In the genomic region with DNA sequence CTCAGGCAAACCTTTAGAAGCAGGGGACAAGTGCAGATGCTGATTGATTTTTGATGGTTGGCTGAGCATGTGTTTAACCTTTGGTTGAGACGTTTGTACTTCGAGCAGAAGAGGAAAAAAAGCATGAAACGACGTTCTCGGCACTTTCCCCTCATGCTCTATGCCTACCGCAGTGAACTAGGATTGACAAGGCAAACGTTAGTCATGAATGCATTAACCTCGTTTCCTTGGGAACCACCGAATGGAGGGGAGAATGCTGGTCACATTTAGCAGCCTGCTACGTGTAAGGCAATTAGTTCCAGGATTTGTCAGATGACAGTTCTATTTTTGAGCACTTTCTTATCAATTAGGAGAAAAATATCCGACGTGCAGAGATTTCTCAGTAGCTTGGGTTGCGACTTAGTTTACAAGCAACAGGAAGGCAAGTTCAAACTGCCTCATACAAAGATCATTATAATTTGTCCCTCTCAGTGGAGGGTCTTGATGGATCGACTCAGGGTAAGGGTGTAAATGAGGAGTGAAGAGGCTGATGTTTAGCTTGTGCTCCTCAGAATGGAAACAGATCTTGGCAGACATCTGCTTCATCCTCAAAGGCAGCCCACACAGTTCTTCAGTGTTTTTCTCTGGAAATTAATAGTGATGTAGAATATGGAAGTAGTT, we compare ENCODE assay signal across 21 cellular contexts. TPM values are rescaled to one million over a fixed set of nuclear protein-coding genes. Genes with fewer than 3 reads are reported as not detected.
"Had no signal": no experiment of that assay in that cellular context is flagged by ENCODE, and none has a peak within 500 bp of the region (broad histone marks: within the 10 kb centered on the region; RNA-seq: fewer than 3 reads in every experiment).

No MANE protein-coding gene starts in this region.

- H3K4me1 Mint-ChIP-seq: activated CD8-positive, alpha-beta memory T cell treated with anti-CD3 and anti-CD28 coated beads, Interleukin-2, amount 10 ng/mL, durations not matched to agents 7 days and 5 days; naive thymus-derived CD4-positive, alpha-beta T cell; T-cell had no signal

- H3K36me3 ChIP-seq: brain microvascular endothelial cell, gastrocnemius medialis, heart right ventricle, left ventricle myocardium inferior, upper lobe of left lung had no signal

- H3K27me3 ChIP-seq: brain microvascular endothelial cell, gastrocnemius medialis, upper lobe of left lung had no signal

- H3K4me3 Mint-ChIP-seq: activated CD8-positive, alpha-beta memory T cell treated with anti-CD3 and anti-CD28 coated beads, Interleukin-2, amount 10 ng/mL, durations not matched to agents 7 days and 5 days; activated naive CD8-positive, alpha-beta T cell; activated T-cell treated with anti-CD3 and anti-CD28 coated beads, Interleukin-2, amount 50 U/mL, for 4 hours; effector memory CD8-positive, alpha-beta T cell; naive thymus-derived CD4-positive, alpha-beta T cell; stimulated activated naive CD8-positive, alpha-beta T cell treated with anti-CD3 and anti-CD28 coated beads, Interleukin-15, Interleukin-2, amounts not matched to agents 100 ng/mL and 50 ng/mL, for 24 hours; T-cell had no signal

- H3K9me3 Mint-ChIP-seq: effector memory CD8-positive, alpha-beta T cell had no signal

- H3K9me3 ChIP-seq: gastrocnemius medialis had no signal

- H3K27ac Mint-ChIP-seq: activated CD8-positive, alpha-beta memory T cell treated with anti-CD3 and anti-CD28 coated beads, Interleukin-2, amount 10 ng/mL, durations not matched to agents 7 days and 5 days; activated naive CD8-positive, alpha-beta T cell; effector memory CD8-positive, alpha-beta T cell; naive thymus-derived CD4-positive, alpha-beta T cell; progenitor cell of endocrine pancreas; stimulated activated naive CD8-positive, alpha-beta T cell treated with anti-CD3 and anti-CD28 coated beads, Interleukin-15, Interleukin-2, amounts not matched to agents 100 ng/mL and 50 ng/mL, for 24 hours; T-cell had no signal

- H3K36me3 Mint-ChIP-seq: activated CD8-positive, alpha-beta memory T cell treated with anti-CD3 and anti-CD28 coated beads, Interleukin-2, amount 10 ng/mL, durations not matched to agents 7 days and 5 days; activated naive CD8-positive, alpha-beta T cell; T-cell had no signal

- FAIRE-seq: keratinocyte had no signal

- H3K4me1 ChIP-seq: gastrocnemius medialis, heart right ventricle, left ventricle myocardium inferior, upper lobe of left lung had no signal

- DNase-seq: activated CD8-positive, alpha-beta memory T cell treated with anti-CD3 and anti-CD28 coated beads, Interleukin-2, amount 10 ng/mL, durations not matched to agents 7 days and 5 days; activated gamma-delta T cell; activated T-cell treated with anti-CD3 and anti-CD28 coated beads, Interleukin-2, amount 50 U/mL, for 4 hours; amniotic stem cell; brain microvascular endothelial cell; effector memory CD8-positive, alpha-beta T cell; gastrocnemius medialis; heart right ventricle; left ventricle myocardium inferior; naive thymus-derived CD4-positive, alpha-beta T cell; occipital lobe; T-cell; T1000; upper lobe of left lung had no signal

- H3K4me3 ChIP-seq: gastrocnemius medialis, heart right ventricle, left ventricle myocardium inferior, upper lobe of left lung had no signal

RNA-seq across cellular contexts. Expression of a gene that starts 47.4 kb away (rescaled TPM):
- total RNA-seq: activated CD8-positive, alpha-beta memory T cell treated with anti-CD3 and anti-CD28 coated beads, Interleukin-2, amount 10 ng/mL, durations not matched to agents 7 days and 5 days; activated T-cell treated with anti-CD3 and anti-CD28 coated beads, Interleukin-2, amount 50 U/mL, for 4 hours; epithelial cell of proximal tubule; gastrocnemius medialis; heart right ventricle; left ventricle myocardium inferior; mononuclear cell; naive thymus-derived CD4-positive, alpha-beta T cell; progenitor cell of endocrine pancreas; sciatic nerve; T-cell; upper lobe of left lung had no signal
